ENCODE assay signal across 8 cellular contexts in genomic region chr1:23528245-23528978, GRCh38. TPM values are rescaled to one million over a fixed set of nuclear protein-coding genes. Genes with fewer than 3 reads are reported as not detected.
DNase-seq lines count a peak whose midpoint lies in the region; ATAC-seq and TF ChIP-seq lines count a peak whose summit lies in the region.

No MANE protein-coding gene starts in this region.

- peaks cover 37% of the 10 kb centered on the region for H3K4me1 ChIP-seq in neural progenitor cell
- peaks cover 54 to 88% (median 79%) of the 10 kb centered on the region in 4 donors for H3K4me1 ChIP-seq in transverse colon

- peaks cover 36% of the 10 kb centered on the region for H4K20me1 ChIP-seq in neural progenitor cell (ENCODE audit: low read depth)

- no peak overlapping the region for H3K4me2 ChIP-seq in neural progenitor cell

- H3K27me3 Mint-ChIP-seq in activated CD4-positive, alpha-beta memory T cell treated with anti-CD3 and anti-CD28 coated beads, Interleukin-2, amount 10 ng/mL, durations not matched to agents 7 days and 5 days: no peaks in the 10 kb centered on the region
- peaks cover 9% of the 10 kb centered on the region for H3K27me3 Mint-ChIP-seq in neural progenitor cell (ENCODE audit: insufficient read depth, low read depth)

- in situ Hi-C loops in transverse colon (cut with MboI; ENCODE audit: low pct_ligation_motif_present in 1 of 4, low pct_unique_long_range_greater_than_20kb in 1 of 4, low sequenced_read_pairs in 3 of 4): no loop called here

- peak; percentile 89 for TF ChIP-seq POLR2A in transverse colon (IDR thresholded peaks at IDR 0.05)

- POLR2A ChIA-PET in activated CD4-positive, alpha-beta memory T cell treated with anti-CD3 and anti-CD28 coated beads, Interleukin-2, amount 10 ng/mL, durations not matched to agents 7 days and 5 days (lab: Charles Lee): interaction anchor here (0.6 to 15.2 kb wide), 29 partner anchors 9 to 976 kb away, joined by 3 to 122 read pairs (median 7); partner anchors contain the start of genes ASAP3, ELOA, HNRNPR and ID3

- peaks cover 58% of the 10 kb centered on the region for H3K36me3 Mint-ChIP-seq in activated CD4-positive, alpha-beta memory T cell treated with anti-CD3 and anti-CD28 coated beads, Interleukin-2, amount 10 ng/mL, durations not matched to agents 7 days and 5 days (ENCODE audit: low read depth)
- no peaks in the 10 kb centered on the region for H3K36me3 Mint-ChIP-seq in neural progenitor cell

- no peak overlapping the region for H3K9ac ChIP-seq in neural progenitor cell

- H3K27me3 ChIP-seq in neural progenitor cell: peaks cover 22% of the 10 kb centered on the region
- no peaks in the 10 kb centered on the region for H3K27me3 ChIP-seq in transverse colon

- no peak overlapping the region for H2AFZ ChIP-seq in neural progenitor cell (replicated peaks)

- CTCF ChIA-PET in activated CD4-positive, alpha-beta memory T cell treated with anti-CD3 and anti-CD28 coated beads, Interleukin-2, amount 10 ng/mL, durations not matched to agents 7 days and 5 days (lab: Charles Lee): interaction anchor here (0.5 to 12.4 kb wide), 24 partner anchors 8 to 1147 kb away, joined by 3 to 192 read pairs (median 6); partner anchors contain the start of genes ELOA, HNRNPR, ID3 and RPL11

- H3K4me3 ChIP-seq in neural progenitor cell (no peak overlapping the region), transverse colon (peak overlapping the region in 2 of 4 donors; percentile 13 to 55)

- TF ChIP-seq CTCF in neural progenitor cell (IDR thresholded peaks at IDR 0.05) (no peak), transverse colon (IDR thresholded peaks at IDR 0.05) (peak in 2 of 5 experiments; percentile 30 to 37)

- peaks cover 46% of the 10 kb centered on the region for H3F3A ChIP-seq in neural progenitor cell (ENCODE audit: low read depth)

- peak overlapping the region; percentile 99 for H3K4me3 Mint-ChIP-seq in activated CD4-positive, alpha-beta memory T cell treated with anti-CD3 and anti-CD28 coated beads, Interleukin-2, amount 10 ng/mL, durations not matched to agents 7 days and 5 days
- peak overlapping the region; percentile 89 for H3K4me3 Mint-ChIP-seq in neural progenitor cell

- H3K36me3 ChIP-seq in neural progenitor cell (no peaks in the 10 kb centered on the region), transverse colon (no peaks in the 10 kb centered on the region)

- peak; percentile 33 for ATAC-seq in HG03175 (IDR thresholded peaks at IDR 0.05; ENCODE audit: unreplicated experiment)

- intact Hi-C loops in transverse colon (cut with DNase I; ENCODE audit: low total_unique reads): no loop called here

- TF ChIP-seq EP300 in transverse colon (IDR thresholded peaks at IDR 0.05; ENCODE audit: low read depth): peak; percentile 11

- H3K79me2 ChIP-seq in neural progenitor cell (ENCODE audit: low read depth): peaks cover 12% of the 10 kb centered on the region

- peak; percentile 46 to 86 (median 75) for DNase-seq in NCI-H1417 (lab: John Stamatoyannopoulos, UW)
- no peak for DNase-seq in NCI-H1417 treated with DMSO at 0.1 percent for 48 hours (lab: John Stamatoyannopoulos, UW)
- peak; percentile 92 for DNase-seq in NCI-H69 (lab: John Stamatoyannopoulos, UW)
- DNase-seq in activated CD4-positive, alpha-beta memory T cell treated with anti-CD3 and anti-CD28 coated beads, Interleukin-2, amount 10 ng/mL, durations not matched to agents 7 days and 5 days: peak; percentile 93
- peak; percentile 75 for DNase-seq in epidermal melanocyte (ENCODE audit: insufficient read length, low spot score)
- no peak for DNase-seq in neural progenitor cell (ENCODE audit: low spot score)
- DNase-seq in transverse colon: peak; percentile 97

- peaks cover 77% of the 10 kb centered on the region for H3K4me1 Mint-ChIP-seq in activated CD4-positive, alpha-beta memory T cell treated with anti-CD3 and anti-CD28 coated beads, Interleukin-2, amount 10 ng/mL, durations not matched to agents 7 days and 5 days
- H3K4me1 Mint-ChIP-seq in neural progenitor cell: peaks cover 56% of the 10 kb centered on the region

- peak overlapping the region; percentile 97 for H3K27ac Mint-ChIP-seq in activated CD4-positive, alpha-beta memory T cell treated with anti-CD3 and anti-CD28 coated beads, Interleukin-2, amount 10 ng/mL, durations not matched to agents 7 days and 5 days
- peak overlapping the region; percentile 62 for H3K27ac Mint-ChIP-seq in neural progenitor cell

- no peaks in the 10 kb centered on the region for H3K9me3 Mint-ChIP-seq in activated CD4-positive, alpha-beta memory T cell treated with anti-CD3 and anti-CD28 coated beads, Interleukin-2, amount 10 ng/mL, durations not matched to agents 7 days and 5 days
- H3K9me3 Mint-ChIP-seq in neural progenitor cell: no peaks in the 10 kb centered on the region

- 11% methylated on average over 9 of the region's 9 CpGs; no CpG with 5 or more reads in 1 of the 2 donors for WGBS in transverse colon (ENCODE audit: low coverage in 1 of 2), 2 donors

- no peak overlapping the region for H3K27ac ChIP-seq in neural progenitor cell
- peak overlapping the region; percentile 87 to 90 (median 88) for H3K27ac ChIP-seq in transverse colon

- H3K9me3 ChIP-seq in neural progenitor cell (ENCODE audit: low read depth) (no peaks in the 10 kb centered on the region), transverse colon (no peaks in the 10 kb centered on the region)

RNA-seq across cellular contexts. Expression of gene E2F2, which starts 2.6 kb away (rescaled TPM):
- total RNA-seq in activated CD4-positive, alpha-beta memory T cell treated with anti-CD3 and anti-CD28 coated beads, Interleukin-2, amount 10 ng/mL, durations not matched to agents 7 days and 5 days: 10 to 100 TPM; 93.4 to 98.9 TPM
- total RNA-seq in neural progenitor cell (ENCODE audit: low replicate concordance): 3.4 and 7.0 TPM in 2 replicates
- 10 to 100 TPM in 2 of 4 donors, 1 to 10 TPM in 2; 6.7 to 11.6 (median 8.9) TPM for total RNA-seq in transverse colon

RNA-seq across cellular contexts. Expression of gene ID3, which starts 30.9 kb away (rescaled TPM):
- total RNA-seq in activated CD4-positive, alpha-beta memory T cell treated with anti-CD3 and anti-CD28 coated beads, Interleukin-2, amount 10 ng/mL, durations not matched to agents 7 days and 5 days: 10 to 100 TPM; 14.7 to 14.8 TPM
- total RNA-seq in neural progenitor cell (ENCODE audit: low replicate concordance) (99.9 and 235 TPM in 2 replicates), transverse colon (100 to 1,000 TPM; 174 to 363 (median 253) TPM)

RNA-seq across cellular contexts. Expression of gene ASAP3, which starts 44.4 kb away (rescaled TPM):
- total RNA-seq in activated CD4-positive, alpha-beta memory T cell treated with anti-CD3 and anti-CD28 coated beads, Interleukin-2, amount 10 ng/mL, durations not matched to agents 7 days and 5 days: under 1 TPM; 0.43 to 0.63 TPM
- total RNA-seq in neural progenitor cell (ENCODE audit: low replicate concordance) (3.9 and 8.7 TPM in 2 replicates), transverse colon (10 to 100 TPM; 38.2 to 62.9 (median 48.3) TPM)

Comparison
In these comparisons a context has a peak if more than half of its experiments do, and no peak if none do; other contexts are left out.
1. DNase-seq: peak in NCI-H1417 (3 of 3), NCI-H69 (single experiment), activated CD4-positive, alpha-beta memory T cell treated with anti-CD3 and anti-CD28 coated beads, Interleukin-2, amount 10 ng/mL, durations not matched to agents 7 days and 5 days (single experiment), epidermal melanocyte (single experiment) and transverse colon (single experiment); none in NCI-H1417 treated with DMSO at 0.1 percent for 48 hours (single experiment) and neural progenitor cell (single experiment).
2. RNA of gene E2F2, which starts 2.6 kb away (total RNA-seq): 93.4 to 98.9 TPM in activated CD4-positive, alpha-beta memory T cell treated with anti-CD3 and anti-CD28 coated beads, Interleukin-2, amount 10 ng/mL, durations not matched to agents 7 days and 5 days; 6.7 to 11.6 TPM in transverse colon and 3.4 to 7.0 TPM in neural progenitor cell; every median in the first group is over 4 times any median in the second.